Comparison of ENCODE assay signal across 34 cellular contexts in the genomic region with DNA sequence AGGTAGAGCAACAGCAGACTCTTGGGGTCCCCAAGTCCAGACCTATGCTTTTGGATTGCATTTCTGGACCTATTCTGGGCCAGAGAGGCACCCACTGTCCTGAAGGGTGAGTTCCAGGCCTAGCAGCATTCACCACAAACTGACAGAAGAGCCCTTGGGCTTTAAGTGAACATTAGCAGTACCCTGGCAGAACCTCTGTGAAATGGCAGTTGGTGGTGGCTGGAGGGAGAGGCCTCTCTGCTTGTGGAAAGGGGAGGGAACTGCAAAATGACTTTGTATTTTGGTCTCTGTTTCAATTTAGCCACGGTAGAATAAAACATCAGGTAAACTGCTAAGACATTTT.
"Had no signal": no experiment of that assay in that cellular context is flagged by ENCODE, and none has a peak within 500 bp of the region (broad histone marks: within the 10 kb centered on the region; RNA-seq: fewer than 3 reads in every experiment).

No MANE protein-coding gene starts in this region.

- H3K27me3 ChIP-seq: ascending aorta, brain microvascular endothelial cell, sigmoid colon, upper lobe of left lung, vagina had no signal

- H3K36me3 ChIP-seq: ascending aorta, brain microvascular endothelial cell, sigmoid colon, upper lobe of left lung, vagina had no signal

- H3K9me3 Mint-ChIP-seq: effector memory CD8-positive, alpha-beta T cell; memory B cell; neural crest cell; stimulated activated memory B cell treated with anti-CD40 and anti-IgM and Interleukin-4, amounts not matched to agents 10 μg/mL and 1 μg/mL and 100 μg/mL, for 72 hours; stimulated activated naive CD8-positive, alpha-beta T cell treated with anti-CD3 and anti-CD28 coated beads, Interleukin-15, amount 100 ng/mL, for 72 hours; WTC11 had no signal

- H3K9me3 ChIP-seq: ascending aorta, psoas muscle, sigmoid colon, upper lobe of left lung, vagina had no signal

- ATAC-seq: activated CD8-positive, alpha-beta memory T cell treated with anti-CD3 and anti-CD28 coated beads, Interleukin-2, amount 10 ng/mL, durations not matched to agents 7 days and 5 days; activated CD8-positive, alpha-beta T cell treated with anti-CD3 and anti-CD28 coated beads, Interleukin-2, amount 10 ng/mL, durations not matched to agents 7 days and 5 days; activated T-cell treated with anti-CD3 and anti-CD28 coated beads, Interleukin-2, amount 50 U/mL, for 72 hours; effector memory CD8-positive, alpha-beta T cell; naive thymus-derived CD8-positive, alpha-beta T cell; psoas muscle; stimulated activated memory B cell treated with anti-CD40 and anti-IgM and Interleukin-4, amounts not matched to agents 10 μg/mL and 1 μg/mL and 100 μg/mL, for 72 hours; stimulated activated naive CD8-positive, alpha-beta T cell treated with anti-CD3 and anti-CD28 coated beads, Interleukin-15, amount 100 ng/mL, for 72 hours; WTC11 had no signal

- H3K4me3 ChIP-seq: ascending aorta, psoas muscle, sigmoid colon, upper lobe of left lung, vagina had no signal

- H3K27me3 Mint-ChIP-seq: activated CD8-positive, alpha-beta memory T cell treated with anti-CD3 and anti-CD28 coated beads, Interleukin-2, amount 10 ng/mL, durations not matched to agents 7 days and 5 days; activated naive CD8-positive, alpha-beta T cell treated with anti-CD3 and anti-CD28 coated beads, Interleukin-2, amount 10 ng/mL, durations not matched to agents 7 days and 5 days; effector memory CD8-positive, alpha-beta T cell; memory B cell; naive thymus-derived CD8-positive, alpha-beta T cell; stimulated activated memory B cell treated with anti-CD40 and anti-IgM and Interleukin-4, amounts not matched to agents 10 μg/mL and 1 μg/mL and 100 μg/mL, for 72 hours; stimulated activated naive CD8-positive, alpha-beta T cell treated with anti-CD3 and anti-CD28 coated beads, Interleukin-15, amount 100 ng/mL, for 72 hours had no signal

- H3K27ac Mint-ChIP-seq: activated CD8-positive, alpha-beta memory T cell treated with anti-CD3 and anti-CD28 coated beads, Interleukin-2, amount 10 ng/mL, durations not matched to agents 7 days and 5 days; activated CD8-positive, alpha-beta T cell treated with anti-CD3 and anti-CD28 coated beads, Interleukin-2, amount 10 ng/mL, durations not matched to agents 7 days and 5 days; activated naive CD8-positive, alpha-beta T cell treated with anti-CD3 and anti-CD28 coated beads, Interleukin-2, amount 10 ng/mL, durations not matched to agents 7 days and 5 days; activated T-cell treated with anti-CD3 and anti-CD28 coated beads, Interleukin-2, amount 50 U/mL, for 72 hours; effector memory CD8-positive, alpha-beta T cell; immature natural killer cell; memory B cell; naive thymus-derived CD8-positive, alpha-beta T cell; stimulated activated memory B cell treated with anti-CD40 and anti-IgM and Interleukin-4, amounts not matched to agents 10 μg/mL and 1 μg/mL and 100 μg/mL, for 72 hours; stimulated activated naive CD8-positive, alpha-beta T cell treated with anti-CD3 and anti-CD28 coated beads, Interleukin-15, amount 100 ng/mL, for 72 hours; WTC11 had no signal

- H3K79me2 ChIP-seq: parathyroid adenoma had no signal

- H3K4me1 ChIP-seq: ascending aorta, parathyroid adenoma, psoas muscle, sigmoid colon, upper lobe of left lung, vagina had no signal

- H3K4me3 Mint-ChIP-seq: activated CD8-positive, alpha-beta memory T cell treated with anti-CD3 and anti-CD28 coated beads, Interleukin-2, amount 10 ng/mL, durations not matched to agents 7 days and 5 days; activated CD8-positive, alpha-beta T cell treated with anti-CD3 and anti-CD28 coated beads, Interleukin-2, amount 10 ng/mL, durations not matched to agents 7 days and 5 days; activated naive CD8-positive, alpha-beta T cell treated with anti-CD3 and anti-CD28 coated beads, Interleukin-2, amount 10 ng/mL, durations not matched to agents 7 days and 5 days; activated T-cell treated with anti-CD3 and anti-CD28 coated beads, Interleukin-2, amount 50 U/mL, for 72 hours; effector memory CD8-positive, alpha-beta T cell; immature natural killer cell; memory B cell; neural crest cell; stimulated activated memory B cell treated with anti-CD40 and anti-IgM and Interleukin-4, amounts not matched to agents 10 μg/mL and 1 μg/mL and 100 μg/mL, for 72 hours; stimulated activated naive CD8-positive, alpha-beta T cell treated with anti-CD3 and anti-CD28 coated beads, Interleukin-15, amount 100 ng/mL, for 72 hours; WTC11 had no signal

- H3K9ac ChIP-seq: parathyroid adenoma had no signal

- H2AFZ ChIP-seq: parathyroid adenoma had no signal

- DNase-seq: activated CD4-positive, alpha-beta T cell treated with anti-CD3 and anti-CD28 coated beads for 1 hour; activated CD4-positive, alpha-beta T cell treated with anti-CD3 and anti-CD28 coated beads, Interleukin-2, amount 50 U/mL, for 1 hour; activated CD8-positive, alpha-beta memory T cell treated with anti-CD3 and anti-CD28 coated beads, Interleukin-2, amount 10 ng/mL, durations not matched to agents 7 days and 5 days; activated CD8-positive, alpha-beta T cell treated with anti-CD3 and anti-CD28 coated beads, Interleukin-2, amount 10 ng/mL, durations not matched to agents 7 days and 5 days; activated naive CD4-positive, alpha-beta T cell treated with Interleukin-2 at 50 U/mL for 16 hours; activated naive CD8-positive, alpha-beta T cell treated with anti-CD3 and anti-CD28 coated beads, Interleukin-2, amount 10 ng/mL, durations not matched to agents 7 days and 5 days; activated T-cell treated with anti-CD3 and anti-CD28 coated beads for 4 hours; activated T-cell treated with anti-CD3 and anti-CD28 coated beads, Interleukin-2, amount 50 U/mL, for 72 hours; caudate nucleus; cortex of kidney; effector memory CD8-positive, alpha-beta T cell; head of caudate nucleus; hypothalamus; immature natural killer cell; naive thymus-derived CD8-positive, alpha-beta T cell; nucleus accumbens; psoas muscle; sigmoid colon; small intestine; stimulated activated CD4-positive, alpha-beta T cell treated with anti-CD3 and anti-CD28 coated beads, Interleukin-1b, Interleukin-23, amount 100 ng/mL, for 48 hours; stimulated activated CD4-positive, alpha-beta T cell treated with anti-CD3 and anti-CD28 coated beads, Interleukin-4, amount 100 ng/mL, for 4 hours; stimulated activated CD8-positive, alpha-beta memory T cell treated with anti-CD3 and anti-CD28 coated beads, Interleukin-4, amount 100 ng/mL, for 48 hours; stimulated activated naive CD8-positive, alpha-beta T cell treated with anti-CD3 and anti-CD28 coated beads, Interleukin-15, amount 100 ng/mL, for 72 hours; substantia nigra; T-helper 2 cell; upper lobe of left lung had no signal

- H3K4me1 Mint-ChIP-seq: activated CD8-positive, alpha-beta memory T cell treated with anti-CD3 and anti-CD28 coated beads, Interleukin-2, amount 10 ng/mL, durations not matched to agents 7 days and 5 days; activated naive CD8-positive, alpha-beta T cell treated with anti-CD3 and anti-CD28 coated beads, Interleukin-2, amount 10 ng/mL, durations not matched to agents 7 days and 5 days; immature natural killer cell; memory B cell; naive thymus-derived CD8-positive, alpha-beta T cell; neural crest cell; stimulated activated memory B cell treated with anti-CD40 and anti-IgM and Interleukin-4, amounts not matched to agents 10 μg/mL and 1 μg/mL and 100 μg/mL, for 72 hours; stimulated activated naive CD8-positive, alpha-beta T cell treated with anti-CD3 and anti-CD28 coated beads, Interleukin-15, amount 100 ng/mL, for 72 hours had no signal

- H3K27ac ChIP-seq: ascending aorta, brain microvascular endothelial cell, parathyroid adenoma, psoas muscle, sigmoid colon, upper lobe of left lung, vagina had no signal

- H3K36me3 Mint-ChIP-seq: activated CD8-positive, alpha-beta memory T cell treated with anti-CD3 and anti-CD28 coated beads, Interleukin-2, amount 10 ng/mL, durations not matched to agents 7 days and 5 days; activated naive CD8-positive, alpha-beta T cell treated with anti-CD3 and anti-CD28 coated beads, Interleukin-2, amount 10 ng/mL, durations not matched to agents 7 days and 5 days; immature natural killer cell; memory B cell; naive thymus-derived CD8-positive, alpha-beta T cell; stimulated activated memory B cell treated with anti-CD40 and anti-IgM and Interleukin-4, amounts not matched to agents 10 μg/mL and 1 μg/mL and 100 μg/mL, for 72 hours; WTC11 had no signal
